In the genomic region with DNA sequence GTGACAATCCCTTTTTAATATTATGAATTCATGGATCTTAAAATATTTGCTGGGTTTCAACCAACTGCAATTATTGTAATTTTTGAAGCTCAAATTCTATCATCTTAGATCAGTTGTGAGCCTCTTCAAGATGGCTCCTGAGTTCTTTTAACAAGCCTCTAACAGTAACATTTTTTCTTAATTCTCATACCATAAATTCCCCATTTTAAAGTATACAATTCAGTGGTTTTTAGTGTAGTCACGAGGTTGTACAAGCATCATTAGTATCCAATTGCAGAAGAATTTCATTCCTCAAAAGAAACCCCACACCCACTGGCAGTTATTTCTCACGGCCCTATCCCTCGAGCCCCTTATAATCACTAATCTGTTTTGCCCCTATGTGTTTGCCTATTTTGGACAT, we compare ENCODE assay signal across 26 cellular contexts.
"Had no signal": no experiment of that assay in that cellular context is flagged by ENCODE, and none has a peak within 500 bp of the region (broad histone marks: within the 10 kb centered on the region; RNA-seq: fewer than 3 reads in every experiment).

No MANE protein-coding gene starts in this region.

- H3K4me3 ChIP-seq: body of pancreas, coronary artery, heart right ventricle, left lung, lower lobe of right lung, neural progenitor cell, uterus had no signal

- H3K4me2 ChIP-seq: neural progenitor cell had no signal

- H3K36me3 ChIP-seq: left lung, neural progenitor cell, uterus, WERI-Rb-1 had no signal

- H3K9me3 ChIP-seq: body of pancreas, heart right ventricle, left lung, lower lobe of right lung, uterus had no signal

- H3K27ac ChIP-seq: body of pancreas, coronary artery, foreskin keratinocyte, heart right ventricle, left lung, lower lobe of right lung, neural progenitor cell, uterus, WERI-Rb-1 had no signal

- DNase-seq: activated CD4-positive, alpha-beta T cell treated with anti-CD3 and anti-CD28 coated beads for 48 hours; activated CD4-positive, alpha-beta T cell treated with anti-CD3 and anti-CD28 coated beads, Interleukin-2, amount 50 U/mL, for 48 hours; activated CD8-positive, alpha-beta memory T cell treated with anti-CD3 and anti-CD28 coated beads, Interleukin-2, amount 50 U/mL, for 4 hours; activated gamma-delta T cell; activated naive CD4-positive, alpha-beta T cell treated with anti-CD3 and anti-CD28 coated beads, Interleukin-2, amount 10 ng/mL, durations not matched to agents 7 days and 5 days; activated naive CD8-positive, alpha-beta T cell treated with anti-CD3 and anti-CD28 coated beads, Interleukin-2, amount 10 ng/mL, durations not matched to agents 7 days and 5 days; activated T-cell treated with anti-CD3 and anti-CD28 coated beads, Interleukin-2, amount 50 U/mL, for 24 hours; amniotic stem cell; body of pancreas; foreskin keratinocyte; heart right ventricle; left lung; lower lobe of right lung; mesenchymal stem cell; natural killer cell; occipital lobe; posterior cingulate gyrus; right cardiac atrium; stimulated activated CD4-positive, alpha-beta T cell treated with anti-CD3 and anti-CD28 coated beads, Interleukin-4, amount 100 ng/mL, for 1 hour; T-helper 9 cell; uterus; WERI-Rb-1 had no signal

- FAIRE-seq: TTC549 had no signal

- H3K27me3 ChIP-seq: body of pancreas, foreskin keratinocyte, heart right ventricle, left lung, neural progenitor cell, uterus had no signal

- ATAC-seq: activated CD4-positive, CD25-positive, alpha-beta regulatory T cell treated with anti-CD3 and anti-CD28 coated beads, Interleukin-2, amount 50 U/mL, for 24 hours; body of pancreas; foreskin keratinocyte; heart right ventricle; left lung; lower lobe of right lung; natural killer cell; right cardiac atrium had no signal

- H3K4me1 ChIP-seq: uterus had no signal

- H3K9ac ChIP-seq: neural progenitor cell had no signal

- H2AFZ ChIP-seq: neural progenitor cell had no signal
